ENCODE assay signal across 8 cellular contexts in the genomic region with DNA sequence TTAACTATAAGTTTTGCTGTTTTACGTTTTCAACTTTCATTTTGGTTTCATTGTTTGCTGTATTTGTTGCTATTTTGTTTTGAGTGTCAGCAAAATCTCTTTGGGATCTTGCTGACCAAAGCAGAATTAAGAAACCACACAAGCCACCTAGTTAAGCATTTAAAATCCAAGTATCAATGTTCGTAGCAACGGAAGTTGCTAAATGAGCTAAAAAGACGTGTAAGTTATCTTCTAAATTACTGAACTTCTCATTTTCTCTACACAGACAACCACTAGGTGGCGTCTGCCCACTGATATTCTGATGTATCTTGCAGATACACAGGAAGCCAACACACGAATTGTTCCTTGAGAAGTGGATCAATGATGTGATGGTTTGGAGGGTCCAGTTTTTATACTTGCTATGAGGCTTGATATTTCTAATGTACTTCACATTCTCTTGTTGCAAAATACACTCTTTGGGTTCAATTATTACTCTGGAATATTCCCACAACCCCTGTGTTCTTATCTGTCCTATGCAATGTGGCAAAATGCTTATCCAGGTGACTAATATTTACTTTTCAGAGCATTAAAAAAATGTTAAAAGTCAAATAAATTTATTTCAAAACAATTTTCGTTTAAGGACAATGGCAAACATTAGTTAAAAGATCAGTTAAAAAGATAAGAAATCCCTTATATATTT.
A peak's percentile ranks its signal among the peaks of the same experiment; 100 is the strongest.
DNase-seq lines count a peak whose midpoint lies in the region; ATAC-seq and TF ChIP-seq lines count a peak whose summit lies in the region.

No MANE protein-coding gene starts in this region.

- in situ Hi-C loops in T47D (cut with HindIII; ENCODE audit: low pct_unique_long_range_greater_than_20kb, low sequenced_read_pairs), result no loop called here

- H3K9me3 ChIP-seq in Peyer's patch, result no peaks in the 10 kb centered on the region
- no peaks in the 10 kb centered on the region for H3K9me3 ChIP-seq in left lung

- no peaks in the 10 kb centered on the region for H3K36me3 Mint-ChIP-seq in activated T-cell treated with anti-CD3 and anti-CD28 coated beads, Interleukin-2, amount 50 U/mL, for 4 hours (ENCODE audit: insufficient read depth)

- H3K27me3 ChIP-seq in Peyer's patch (no peaks in the 10 kb centered on the region), left lung (no peaks in the 10 kb centered on the region)

- no peaks in the 10 kb centered on the region for H3K4me1 Mint-ChIP-seq in activated T-cell treated with anti-CD3 and anti-CD28 coated beads, Interleukin-2, amount 50 U/mL, for 4 hours (ENCODE audit: low read depth)

- H3K4me3 ChIP-seq in Peyer's patch, result peak overlapping the region in 1 of 4 donors; percentile 9
- H3K4me3 ChIP-seq in left lung, result no peak overlapping the region

- H3K27ac ChIP-seq in Peyer's patch, result no peak overlapping the region
- H3K27ac ChIP-seq in left lung, result no peak overlapping the region

- H3K4me1 ChIP-seq in Peyer's patch, result no peaks in the 10 kb centered on the region
- no peaks in the 10 kb centered on the region for H3K4me1 ChIP-seq in left lung

- no peak for TF ChIP-seq POLR2A in Peyer's patch (IDR thresholded peaks at IDR 0.05)

- H3K36me3 ChIP-seq in Peyer's patch (no peaks in the 10 kb centered on the region), left lung (no peaks in the 10 kb centered on the region)

- TF ChIP-seq CTCF in Peyer's patch (IDR thresholded peaks at IDR 0.05), result peak in 4 of 6 experiments; percentile 39 to 54 (median 46)
- TF ChIP-seq CTCF in left lung (IDR thresholded peaks at IDR 0.05), result peak; percentile 42 to 86

- ATAC-seq in activated T-cell treated with anti-CD3 and anti-CD28 coated beads, Interleukin-2, amount 50 U/mL, for 4 hours, result no peak
- ATAC-seq in GM21529 (IDR thresholded peaks at IDR 0.05; ENCODE audit: unreplicated experiment) (peak; percentile 87), left lung (peak; percentile 57)

- H3K4me3 Mint-ChIP-seq in activated T-cell treated with anti-CD3 and anti-CD28 coated beads, Interleukin-2, amount 50 U/mL, for 4 hours, result no peak overlapping the region

- peak; percentile 15 for DNase-seq in activated T-cell treated with anti-CD3 and anti-CD28 coated beads for 48 hours (ENCODE audit: low read depth)
- no peak for DNase-seq in activated T-cell treated with anti-CD3 and anti-CD28 coated beads, Interleukin-2, amount 50 U/mL, for 4 hours
- peak; percentile 63 for DNase-seq in HT1080 (ENCODE audit: low read depth)
- DNase-seq in Peyer's patch, result peak in 2 of 3 donors; percentile 24 to 54
- peak; percentile 12 to 80 for DNase-seq in T47D (ENCODE audit: low read depth in 1 of 2, low spot score in 1 of 2)
- DNase-seq in left lung, result no peak
- DNase-seq in stimulated activated CD8-positive, alpha-beta memory T cell treated with anti-CD3 and anti-CD28 coated beads, Interleukin-15, amount 100 ng/mL, for 48 hours (ENCODE audit: low read depth in 2 of 2), result peak; percentile 12 to 13

- H3K9me3 Mint-ChIP-seq in activated T-cell treated with anti-CD3 and anti-CD28 coated beads, Interleukin-2, amount 50 U/mL, for 4 hours, result no peaks in the 10 kb centered on the region

- no peaks in the 10 kb centered on the region for H3K27me3 Mint-ChIP-seq in activated T-cell treated with anti-CD3 and anti-CD28 coated beads, Interleukin-2, amount 50 U/mL, for 4 hours (ENCODE audit: low read depth)

- intact Hi-C loops in left lung (cut with DNase I), result no loop called here

Comparison
In these comparisons a context has a peak if more than half of its experiments do, and no peak if none do; other contexts are left out.
1. DNase-seq: peak in activated T-cell treated with anti-CD3 and anti-CD28 coated beads for 48 hours (single experiment), HT1080 (single experiment), Peyer's patch (2 of 3), T47D (2 of 2) and stimulated activated CD8-positive, alpha-beta memory T cell treated with anti-CD3 and anti-CD28 coated beads, Interleukin-15, amount 100 ng/mL, for 48 hours (2 of 2); none in activated T-cell treated with anti-CD3 and anti-CD28 coated beads, Interleukin-2, amount 50 U/mL, for 4 hours (single experiment) and left lung (0 of 2).
2. ATAC-seq: peak in GM21529 (single experiment) and left lung (single experiment); none in activated T-cell treated with anti-CD3 and anti-CD28 coated beads, Interleukin-2, amount 50 U/mL, for 4 hours (0 of 2).